In the genomic region with DNA sequence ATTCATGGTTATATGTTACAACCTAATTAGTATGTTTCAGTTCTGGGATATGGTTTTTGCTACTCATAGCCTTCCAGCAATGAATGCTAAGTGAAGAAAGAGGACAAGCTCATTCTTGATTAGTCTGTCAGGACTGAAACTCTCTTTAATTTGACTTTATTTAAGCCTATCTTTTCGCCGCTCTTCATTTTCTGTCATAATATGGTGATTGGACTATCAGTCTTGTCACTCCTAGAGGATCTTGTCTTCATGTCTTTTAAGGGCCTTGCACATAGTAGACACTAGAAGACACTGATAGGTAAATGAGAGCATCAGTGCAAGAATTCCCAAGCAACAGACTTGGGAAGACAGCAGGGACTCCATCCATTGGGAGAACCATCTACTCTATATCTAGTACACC, we compare ENCODE assay signal across 27 cellular contexts. TPM values are rescaled to one million over a fixed set of nuclear protein-coding genes. Genes with fewer than 3 reads are reported as not detected.
"Had no signal": no experiment of that assay in that cellular context is flagged by ENCODE, and none has a peak within 500 bp of the region (broad histone marks: within the 10 kb centered on the region; RNA-seq: fewer than 3 reads in every experiment).

No MANE protein-coding gene starts in this region.

- H3K27me3 ChIP-seq: adrenal gland, ascending aorta, body of pancreas, brain microvascular endothelial cell, breast epithelium, cardiac muscle cell had no signal

- H3K4me3 ChIP-seq: adrenal gland, ascending aorta, body of pancreas, breast epithelium, cardiac muscle cell had no signal

- H3K9me3 ChIP-seq: adrenal gland, ascending aorta, body of pancreas, breast epithelium had no signal

- DNase-seq: activated effector memory CD4-positive, alpha-beta T cell treated with Interleukin-2 at 50 U/mL for 16 hours; activated gamma-delta T cell; activated gamma-delta T cell treated with Interleukin-2 at 50 U/mL for 16 hours; activated naive CD4-positive, alpha-beta T cell; activated naive CD4-positive, alpha-beta T cell treated with anti-CD3 and anti-CD28 coated beads for 36 hours; activated naive CD4-positive, alpha-beta T cell treated with anti-CD3 and anti-CD28 coated beads, Interleukin-2, amount 10 ng/mL, durations not matched to agents 7 days and 5 days; activated naive CD4-positive, alpha-beta T cell treated with anti-CD3 and anti-CD28 coated beads, Interleukin-2, amount 50 U/mL, for 16 hours; activated naive CD4-positive, alpha-beta T cell treated with Interleukin-2 at 50 U/mL for 16 hours; activated naive CD8-positive, alpha-beta T cell treated with anti-CD3 and anti-CD28 coated beads for 36 hours; activated naive CD8-positive, alpha-beta T cell treated with anti-CD3 and anti-CD28 coated beads, Interleukin-2, amount 10 ng/mL, durations not matched to agents 7 days and 5 days; activated naive CD8-positive, alpha-beta T cell treated with anti-CD3 and anti-CD28 coated beads, Interleukin-2, amount 50 U/mL, for 24 hours; activated T-cell treated with anti-CD3 and anti-CD28 coated beads, Interleukin-2, amount 50 U/mL, for 1 hour; activated T-cell treated with anti-CD3 and anti-CD28 coated beads, Interleukin-2, amount 50 U/mL, for 24 hours; activated T-cell treated with anti-CD3 and anti-CD28 coated beads, Interleukin-2, amount 50 U/mL, for 4 hours; activated T-cell treated with anti-CD3 and anti-CD28 coated beads, Interleukin-2, amount 50 U/mL, for 48 hours; activated T-cell treated with anti-CD3 and anti-CD28 coated beads, Interleukin-2, amount 50 U/mL, for 72 hours; adrenal gland; amniotic stem cell; amygdala; anterior cingulate cortex; body of pancreas; brain microvascular endothelial cell; central memory CD4-positive, alpha-beta T cell; cerebellar nuclear complex had no signal

- H3K36me3 ChIP-seq: adrenal gland, ascending aorta, brain microvascular endothelial cell, breast epithelium, cardiac muscle cell had no signal

- H3K27ac ChIP-seq: adrenal gland, ascending aorta, body of pancreas, brain microvascular endothelial cell, breast epithelium, cardiac muscle cell had no signal

RNA-seq across cellular contexts. Expression of a gene that starts 53.9 kb away (rescaled TPM):
- polyA plus RNA-seq: cardiac muscle cell had no signal
